In genomic region chr13:80010286-80010831, GRCh38 we compare ENCODE assay signal across 23 cellular contexts.
DNase-seq lines count a peak whose midpoint lies in the region; ATAC-seq, FAIRE-seq and TF ChIP-seq lines count a peak whose summit lies in the region.
"Had no signal": no experiment of that assay in that cellular context is flagged by ENCODE, and none has a peak within 500 bp of the region (broad histone marks: within the 10 kb centered on the region; RNA-seq: fewer than 3 reads in every experiment).

No MANE protein-coding gene starts in this region.

- H3K4me3 ChIP-seq in trophoblast cell (ENCODE audit: low read depth, low read length) (no peak overlapping the region), esophagus muscularis mucosa (no peak overlapping the region)
- H3K4me3 ChIP-seq: HAP-1, thyroid gland had no signal

- H2AK5ac ChIP-seq in trophoblast cell (ENCODE audit: low read length): no peak overlapping the region

- no peaks in the 10 kb centered on the region for H3K79me1 ChIP-seq in trophoblast cell (ENCODE audit: low read length)

- no peak overlapping the region for H4K12ac ChIP-seq in trophoblast cell (ENCODE audit: low read depth, low read length)

- H3K4me2 ChIP-seq in trophoblast cell (ENCODE audit: low read length): no peak overlapping the region

- no CpG with 5 or more reads among the region's 6 CpGs for WGBS in trophoblast cell (ENCODE audit: extremely low coverage, insufficient coverage, insufficient read length)
- WGBS in esophagus muscularis mucosa: 93% methylated on average over 6 of the region's 6 CpGs

- intact Hi-C loops in esophagus muscularis mucosa (cut with DNase I): no loop called here

- H2BK5ac ChIP-seq in trophoblast cell (ENCODE audit: low read depth, low read length, poor library complexity): no peak overlapping the region

- peak; percentile 67 for DNase-seq in G401 (ENCODE audit: low spot score)
- peak in 48 of 58 donors; percentile 6 to 80 (median 40) for DNase-seq in anterior cingulate cortex (lab: John Stamatoyannopoulos, UW)
- no peak for DNase-seq in trophoblast cell
- no peak for DNase-seq in esophagus muscularis mucosa (ENCODE audit: extremely low spot score)
- no peak for DNase-seq in UCSD-AML1 (lab: John Stamatoyannopoulos, UW; ENCODE audit: unreplicated experiment)
- DNase-seq: activated CD4-positive, alpha-beta T cell treated with anti-CD3 and anti-CD28 coated beads, Interleukin-2, amount 50 U/mL, for 4 hours; activated naive CD8-positive, alpha-beta T cell treated with anti-CD3 and anti-CD28 coated beads, Interleukin-2, amount 10 ng/mL, durations not matched to agents 7 days and 5 days; activated T-cell treated with anti-CD3 and anti-CD28 coated beads, Interleukin-2, amount 50 U/mL, for 24 hours; DMS153; foreskin fibroblast; mesendoderm; NCI-H146; NCI-H510A treated with DMSO at 0.1 percent for 48 hours; PC-3; stimulated activated CD4-positive, alpha-beta T cell treated with anti-CD3 and anti-CD28 coated beads, Interleukin-4, amount 100 ng/mL, for 24 hours; stimulated activated CD8-positive, alpha-beta memory T cell treated with anti-CD3 and anti-CD28 coated beads, Interleukin-4, amount 100 ng/mL, for 48 hours; thyroid gland had no signal

- no peak for TF ChIP-seq POLR2A in esophagus muscularis mucosa (IDR thresholded peaks at IDR 0.05; ENCODE audit: low read depth)

- H3K79me2 ChIP-seq in trophoblast cell (ENCODE audit: control insufficient read depth, insufficient read depth, low read length, poor library complexity): no peaks in the 10 kb centered on the region

- no peak overlapping the region for H3K9ac ChIP-seq in trophoblast cell (ENCODE audit: low read length)

- peak overlapping the region; percentile 30 for H3K23ac ChIP-seq in trophoblast cell (ENCODE audit: low read length)

- ATAC-seq in HG03135 (IDR thresholded peaks at IDR 0.05; ENCODE audit: unreplicated experiment) (no peak), HG02610 (IDR thresholded peaks at IDR 0.05; ENCODE audit: unreplicated experiment) (no peak)
- ATAC-seq: PC-3, SK-N-SH treated with all-trans-retinoic acid at 6 μM for 48 hours had no signal

- FAIRE-seq in islet of Langerhans (lab: Jason Lieb, UNC): peak; percentile 98

- H3K27ac ChIP-seq in trophoblast cell (ENCODE audit: low read depth, low read length) (no peak overlapping the region), esophagus muscularis mucosa (replicated peaks in 1 of 4) (no peak overlapping the region)
- H3K27ac ChIP-seq: neutrophil, thyroid gland had no signal

- H4K8ac ChIP-seq in trophoblast cell (ENCODE audit: low read depth, low read length): no peak overlapping the region

- no peak overlapping the region for H2AFZ ChIP-seq in trophoblast cell (ENCODE audit: insufficient read depth, low read length, poor library complexity)

- no peaks in the 10 kb centered on the region for H3K27me3 ChIP-seq in trophoblast cell (ENCODE audit: insufficient read depth, low read length)
- H3K27me3 ChIP-seq in esophagus muscularis mucosa: no peaks in the 10 kb centered on the region
- H3K27me3 ChIP-seq: neutrophil, thyroid gland had no signal

- no peak for TF ChIP-seq EP300 in esophagus muscularis mucosa (IDR thresholded peaks at IDR 0.05)

- no peak overlapping the region for H2BK12ac ChIP-seq in trophoblast cell (ENCODE audit: low read length)

- no peak overlapping the region for H2BK120ac ChIP-seq in trophoblast cell (ENCODE audit: insufficient read depth, low read length, poor library complexity)

- in situ Hi-C loops in G401 (cut with HindIII; ENCODE audit: low sequenced_read_pairs): no loop called here

- no peak overlapping the region for H3K18ac ChIP-seq in trophoblast cell (ENCODE audit: low read length)

- H3K14ac ChIP-seq in trophoblast cell (ENCODE audit: low read length): no peak overlapping the region

- H3K9me3 ChIP-seq in trophoblast cell (ENCODE audit: insufficient read depth, low read depth, low read length): no peaks in the 10 kb centered on the region
- H3K9me3 ChIP-seq in esophagus muscularis mucosa: no peaks in the 10 kb centered on the region
- H3K9me3 ChIP-seq: HAP-1, neutrophil, thyroid gland had no signal

- no peak for TF ChIP-seq CTCF in esophagus muscularis mucosa (IDR thresholded peaks at IDR 0.05)

- H4K91ac ChIP-seq in trophoblast cell (ENCODE audit: low read depth, low read length): no peak overlapping the region

- H3K4ac ChIP-seq in trophoblast cell (ENCODE audit: low read depth, low read length): no peak overlapping the region

- H3K36me3 ChIP-seq in trophoblast cell (ENCODE audit: control insufficient read depth in 1 of 2, insufficient read depth in 2 of 2, low read length in 2 of 2): no peaks in the 10 kb centered on the region
- no peaks in the 10 kb centered on the region for H3K36me3 ChIP-seq in esophagus muscularis mucosa
- H3K36me3 ChIP-seq: HAP-1, neutrophil, thyroid gland had no signal

- H3K4me1 ChIP-seq in trophoblast cell (ENCODE audit: control insufficient read depth in 1 of 2, insufficient read depth in 2 of 2, low read length in 2 of 2): no peaks in the 10 kb centered on the region
- peaks cover 5 to 13% (median 9%) of the 10 kb centered on the region in 4 donors for H3K4me1 ChIP-seq in esophagus muscularis mucosa
- H3K4me1 ChIP-seq: HAP-1, thyroid gland had no signal

Comparison
In these comparisons a context has a peak if more than half of its experiments do, and no peak if none do; other contexts are left out.
1. DNase-seq: peak in G401 (single experiment) and anterior cingulate cortex (48 of 58); none in trophoblast cell (0 of 2), esophagus muscularis mucosa (single experiment) and UCSD-AML1 (single experiment).